Comparison of ENCODE assay signal across 8 cellular contexts in the genomic region with DNA sequence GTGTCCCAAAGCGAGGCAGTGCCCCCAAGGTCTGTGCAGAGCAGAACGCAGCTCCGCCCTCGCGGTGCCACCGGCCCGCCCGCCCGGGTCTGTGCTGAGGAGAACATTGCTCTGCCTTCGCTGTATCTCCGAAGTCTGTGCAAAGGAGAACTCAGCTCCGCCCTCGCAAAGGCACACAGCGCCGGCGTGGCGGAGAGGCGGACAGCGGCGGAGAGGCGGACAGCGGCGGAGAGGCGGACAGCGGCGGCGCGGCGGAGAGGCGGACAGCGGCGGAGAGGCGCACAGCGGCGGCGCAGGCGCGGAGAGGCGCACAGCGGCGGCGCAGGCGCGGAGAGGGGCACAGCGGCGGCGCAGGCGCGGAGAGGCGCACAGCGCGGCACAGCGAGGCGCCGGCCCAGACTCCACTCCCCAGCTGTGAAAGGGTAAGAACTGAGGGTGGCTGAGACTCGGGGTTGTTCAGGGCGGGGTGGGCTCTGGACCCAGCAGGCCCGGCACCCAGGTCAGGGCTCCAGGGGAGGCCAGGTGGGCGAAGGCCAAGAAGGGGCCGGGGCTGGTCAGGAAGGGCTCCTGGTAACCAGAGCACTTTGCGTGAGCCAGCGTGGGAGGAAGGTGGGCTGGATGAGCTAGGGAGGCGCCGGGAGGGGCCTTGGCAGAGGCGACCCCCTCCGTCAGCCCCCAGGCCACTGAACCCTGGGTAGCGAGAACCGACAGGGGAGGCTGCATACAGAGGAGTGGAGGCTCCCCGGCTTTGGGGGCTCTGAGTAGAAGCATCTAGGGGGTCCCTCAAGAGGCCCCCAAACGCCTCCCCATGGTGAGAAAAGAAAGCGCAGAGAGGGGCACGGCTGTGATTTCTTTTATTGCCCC. TPM values are rescaled to one million over a fixed set of nuclear protein-coding genes. Genes with fewer than 3 reads are reported as not detected.
DNase-seq lines count a peak whose midpoint lies in the region; ATAC-seq and TF ChIP-seq lines count a peak whose summit lies in the region.
"Not testable (repeated sequence)": the region's sequence is repeated elsewhere in the genome, so short reads cannot be mapped to it uniquely, and the experiment has no call there.

No MANE protein-coding gene starts in this region.

- peaks cover 31% of the 10 kb centered on the region for H3K4me1 Mint-ChIP-seq in brain

- peak; percentile 83 for DNase-seq in GM12865 (ENCODE audit: low read depth)
- peak; percentile 58 for DNase-seq in NCI-H2171 treated with DMSO at 0.1 percent for 48 hours (lab: John Stamatoyannopoulos, UW)
- peak; percentile 9 for DNase-seq in renal cortical epithelial cell (ENCODE audit: low read depth)
- DNase-seq in transverse colon = peak; percentile 79

- H3K9me3 Mint-ChIP-seq in brain = not testable (repeated sequence)

- not testable (repeated sequence) for H3K27me3 ChIP-seq in transverse colon

- H3K27ac ChIP-seq in transverse colon = peak overlapping the region; percentile 86 to 90 (median 87)

- intact Hi-C loops in transverse colon (cut with DNase I; ENCODE audit: low total_unique reads) = not testable (repeated sequence)

- H3K4me1 ChIP-seq in transverse colon = not testable (repeated sequence)

- H3K9me3 ChIP-seq in transverse colon = not testable (repeated sequence)

- TF ChIP-seq CTCF in GM12865 (IDR thresholded peaks at IDR 0.05; ENCODE audit: insufficient read depth, low read depth, low read length, missing control alignments) = not testable (repeated sequence)
- TF ChIP-seq CTCF in WI38 (IDR thresholded peaks at IDR 0.05; ENCODE audit: low read depth, low read length) (peak; percentile 17; the same call in 1 of the 2 replicates), brain (conservative IDR thresholded peaks at IDR 0.05) (peak; percentile 55 to 64), transverse colon (IDR thresholded peaks at IDR 0.05) (peak in 2 of 5 experiments; percentile 22 to 23)

- H3K4me3 Mint-ChIP-seq in brain = peak overlapping the region; percentile 86 to 92 (median 87)

- H3K36me3 Mint-ChIP-seq in brain = not testable (repeated sequence)

- H3K27me3 Mint-ChIP-seq in brain = not testable (repeated sequence)

- H3K27ac Mint-ChIP-seq in brain = peak overlapping the region; percentile 74 to 92 (median 79)

- ATAC-seq in HG02885 (IDR thresholded peaks at IDR 0.05; ENCODE audit: poor library complexity, unreplicated experiment) = peak; percentile 88

- WGBS in transverse colon (ENCODE audit: low coverage in 1 of 2), 2 donors = 0% methylated on average over 1 to 43 of the region's 72 CpGs

- peak overlapping the region; percentile 71 for H3K4me3 ChIP-seq in GM12865 (ENCODE audit: low read depth, low read length)
- peak overlapping the region; percentile 77 for H3K4me3 ChIP-seq in WI38 (ENCODE audit: low read depth, low read length)
- peak overlapping the region; percentile 57 for H3K4me3 ChIP-seq in iPS-11a (ENCODE audit: low read depth, low read length)
- H3K4me3 ChIP-seq in transverse colon = peak overlapping the region; percentile 47 to 98 (median 86)

- peak; percentile 39 for TF ChIP-seq POLR2A in transverse colon (IDR thresholded peaks at IDR 0.05)

- not testable (repeated sequence) for TF ChIP-seq EP300 in transverse colon (IDR thresholded peaks at IDR 0.05; ENCODE audit: low read depth)

- H3K36me3 ChIP-seq in transverse colon = not testable (repeated sequence)

- in situ Hi-C loops in transverse colon (cut with MboI; ENCODE audit: low pct_ligation_motif_present in 1 of 4, low pct_unique_long_range_greater_than_20kb in 1 of 4, low sequenced_read_pairs in 3 of 4) = not testable (repeated sequence)

RNA-seq across cellular contexts. Expression of a gene that starts 53.4 kb away (rescaled TPM):
- not detected for polyA plus RNA-seq in brain (ENCODE audit: insufficient read depth, low read depth, low replicate concordance)
- total RNA-seq in renal cortical epithelial cell = not detected in 2 replicates
- not detected for total RNA-seq in transverse colon

Comparison
In these comparisons a context has a peak if more than half of its experiments do, and no peak if none do; other contexts are left out.
1. Peak in every context shown above with its lines: DNase-seq, ATAC-seq, H3K4me3 ChIP-seq and H3K27ac ChIP-seq.
2. DNase-seq: peak in every context shown above with its lines; median percentile 83 in GM12865; 79 in transverse colon; 58 in NCI-H2171 treated with DMSO at 0.1 percent for 48 hours; 9 in renal cortical epithelial cell.